Comparison of ENCODE assay signal across 23 cellular contexts in the genomic region with DNA sequence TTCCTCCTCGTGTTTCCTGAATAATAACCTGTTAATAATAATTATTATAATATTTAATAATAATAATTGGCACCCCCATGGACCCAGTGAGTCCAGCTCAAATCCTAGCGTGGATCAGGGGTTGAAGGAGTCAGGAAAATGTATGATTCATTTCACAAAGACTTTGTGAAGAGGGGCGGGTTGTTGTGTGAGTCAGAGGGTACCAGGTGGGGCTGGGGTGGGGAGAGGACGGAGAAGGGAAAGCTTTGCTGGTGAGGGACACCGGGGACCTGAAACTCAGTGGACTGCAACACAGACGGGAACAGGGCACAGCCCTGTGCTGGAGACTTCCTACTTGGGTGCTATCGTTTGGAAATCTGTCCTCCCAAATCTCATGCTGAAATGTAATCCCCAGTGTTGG. TPM values are rescaled to one million over a fixed set of nuclear protein-coding genes. Genes with fewer than 3 reads are reported as not detected.
A peak's percentile ranks its signal among the peaks of the same experiment; 100 is the strongest.
DNase-seq lines count a peak whose midpoint lies in the region; ATAC-seq, FAIRE-seq and TF ChIP-seq lines count a peak whose summit lies in the region.
"Had no signal": no experiment of that assay in that cellular context is flagged by ENCODE, and none has a peak within 500 bp of the region (broad histone marks: within the 10 kb centered on the region; RNA-seq: fewer than 3 reads in every experiment).

No MANE protein-coding gene starts in this region.

- H3K4me3 Mint-ChIP-seq in stimulated activated memory B cell treated with anti-CD40 and anti-IgM and Interleukin-4, amounts not matched to agents 10 μg/mL and 1 μg/mL and 100 μg/mL, for 72 hours = no peak overlapping the region
- H3K4me3 Mint-ChIP-seq: activated naive CD4-positive, alpha-beta T cell treated with anti-CD3 and anti-CD28 coated beads, Interleukin-2, amount 10 ng/mL, durations not matched to agents 7 days and 5 days; central memory CD8-positive, alpha-beta T cell had no signal

- no peaks in the 10 kb centered on the region for H3K36me3 ChIP-seq in bronchial epithelial cell (ENCODE audit: control insufficient read depth, insufficient read depth, low read length)
- H3K36me3 ChIP-seq in neutrophil = no peaks in the 10 kb centered on the region
- H3K36me3 ChIP-seq: gastroesophageal sphincter, stomach had no signal

- peak overlapping the region; percentile 4 for H3K27ac ChIP-seq in neutrophil
- H3K27ac ChIP-seq: gastroesophageal sphincter, KMS-11, stomach had no signal

- H3K9me3 ChIP-seq in neutrophil = no peaks in the 10 kb centered on the region
- H3K9me3 ChIP-seq: gastroesophageal sphincter, stomach had no signal

- TF ChIP-seq CTCF in bronchial epithelial cell (IDR thresholded peaks at IDR 0.05; ENCODE audit: insufficient read depth, low read length, severe bottlenecking) = no peak
- no peak for TF ChIP-seq CTCF in neutrophil (IDR thresholded peaks at IDR 0.05)

- H3K4me3 ChIP-seq in bronchial epithelial cell (ENCODE audit: low read depth, low read length) (no peak overlapping the region), neutrophil (ENCODE audit: low read depth in 1 of 2, low read length in 1 of 2) (no peak overlapping the region)
- H3K4me3 ChIP-seq: gastroesophageal sphincter, stomach had no signal

- no peak for ATAC-seq in GM18907 (IDR thresholded peaks at IDR 0.05; ENCODE audit: unreplicated experiment)
- no peak for ATAC-seq in stimulated activated memory B cell treated with anti-CD40 and anti-IgM and Interleukin-4, amounts not matched to agents 10 μg/mL and 1 μg/mL and 100 μg/mL, for 72 hours
- ATAC-seq: esophagus mucosa, gastroesophageal sphincter had no signal

- DNase-seq in HCEC 1CT (peak; percentile 38), NCI-H226 (peak; percentile 45), bronchial epithelial cell (ENCODE audit: low read depth) (peak; percentile 61), mucosa of gallbladder (ENCODE audit: low spot score) (no peak), MV-4-11 (lab: John Stamatoyannopoulos, UW) (no peak)
- DNase-seq: activated CD4-positive, alpha-beta T cell treated with anti-CD3 and anti-CD28 coated beads for 1 hour; activated naive CD4-positive, alpha-beta T cell treated with anti-CD3 and anti-CD28 coated beads, Interleukin-2, amount 10 ng/mL, durations not matched to agents 7 days and 5 days; activated T-cell treated with anti-CD3 and anti-CD28 coated beads, Interleukin-2, amount 50 U/mL, for 48 hours; DMS79; effector CD4-positive, alpha-beta T cell; NCI-H187; NCI-H748 treated with DMSO at 0.1 percent for 48 hours; stimulated activated CD4-positive, alpha-beta T cell treated with anti-CD3 and anti-CD28 coated beads, Interleukin-4, amount 100 ng/mL, for 4 hours; stomach had no signal

- H3K27me3 ChIP-seq in bronchial epithelial cell (ENCODE audit: control insufficient read depth, insufficient read depth, low read length) (no peaks in the 10 kb centered on the region), neutrophil (peaks cover 32% of the 10 kb centered on the region)

- H3K4me1 Mint-ChIP-seq in stimulated activated memory B cell treated with anti-CD40 and anti-IgM and Interleukin-4, amounts not matched to agents 10 μg/mL and 1 μg/mL and 100 μg/mL, for 72 hours = peaks cover 17% of the 10 kb centered on the region

- peaks cover 34% of the 10 kb centered on the region for H3K27me3 Mint-ChIP-seq in stimulated activated memory B cell treated with anti-CD40 and anti-IgM and Interleukin-4, amounts not matched to agents 10 μg/mL and 1 μg/mL and 100 μg/mL, for 72 hours

- H3K9me3 Mint-ChIP-seq in stimulated activated memory B cell treated with anti-CD40 and anti-IgM and Interleukin-4, amounts not matched to agents 10 μg/mL and 1 μg/mL and 100 μg/mL, for 72 hours = no peaks in the 10 kb centered on the region
- H3K9me3 Mint-ChIP-seq: activated naive CD4-positive, alpha-beta T cell treated with anti-CD3 and anti-CD28 coated beads, Interleukin-2, amount 10 ng/mL, durations not matched to agents 7 days and 5 days; central memory CD8-positive, alpha-beta T cell had no signal

- FAIRE-seq in bronchial epithelial cell (lab: Jason Lieb, UNC) = no peak
- FAIRE-seq: GM12892, H1 had no signal

- H3K36me3 Mint-ChIP-seq in stimulated activated memory B cell treated with anti-CD40 and anti-IgM and Interleukin-4, amounts not matched to agents 10 μg/mL and 1 μg/mL and 100 μg/mL, for 72 hours = no peaks in the 10 kb centered on the region
- H3K36me3 Mint-ChIP-seq: activated naive CD4-positive, alpha-beta T cell treated with anti-CD3 and anti-CD28 coated beads, Interleukin-2, amount 10 ng/mL, durations not matched to agents 7 days and 5 days had no signal

- peaks cover 32 to 34% of the 10 kb centered on the region in 2 experiments for H3K4me1 ChIP-seq in neutrophil (ENCODE audit: control insufficient read depth in 1 of 2, insufficient read depth in 1 of 2, low read depth in 1 of 2, low read length in 1 of 2)

- H3K27ac Mint-ChIP-seq in stimulated activated memory B cell treated with anti-CD40 and anti-IgM and Interleukin-4, amounts not matched to agents 10 μg/mL and 1 μg/mL and 100 μg/mL, for 72 hours = no peak overlapping the region
- H3K27ac Mint-ChIP-seq: activated naive CD4-positive, alpha-beta T cell treated with anti-CD3 and anti-CD28 coated beads, Interleukin-2, amount 10 ng/mL, durations not matched to agents 7 days and 5 days had no signal

RNA-seq across cellular contexts. Expression of gene ADORA2B, which starts 3.1 kb away (rescaled TPM):
- total RNA-seq in bronchial epithelial cell (26.2 and 36.1 TPM in 2 replicates), mucosa of gallbladder (0.72 TPM)

RNA-seq across cellular contexts. Expression of gene ZSWIM7, which starts 57.7 kb away (rescaled TPM):
- total RNA-seq in bronchial epithelial cell (24.2 and 41.1 TPM in 2 replicates), mucosa of gallbladder (23.5 TPM)

RNA-seq across cellular contexts. Expression of gene TTC19, which starts 57.8 kb away (rescaled TPM):
- total RNA-seq in bronchial epithelial cell (32.5 and 34.8 TPM in 2 replicates), mucosa of gallbladder (36.9 TPM)

Comparison
In these comparisons a context has a peak if more than half of its experiments do, and no peak if none do; other contexts are left out.
1. DNase-seq: peak in HCEC 1CT (single experiment), NCI-H226 (single experiment) and bronchial epithelial cell (single experiment); none in mucosa of gallbladder (single experiment) and MV-4-11 (single experiment).
2. RNA of gene ADORA2B, which starts 3.1 kb away (total RNA-seq): 26.2 to 36.1 TPM in bronchial epithelial cell; 0.72 TPM in mucosa of gallbladder (single experiment); every median in the first group is over 10 times any median in the second.